ENCODE assay signal across 9 cellular contexts in the genomic region with DNA sequence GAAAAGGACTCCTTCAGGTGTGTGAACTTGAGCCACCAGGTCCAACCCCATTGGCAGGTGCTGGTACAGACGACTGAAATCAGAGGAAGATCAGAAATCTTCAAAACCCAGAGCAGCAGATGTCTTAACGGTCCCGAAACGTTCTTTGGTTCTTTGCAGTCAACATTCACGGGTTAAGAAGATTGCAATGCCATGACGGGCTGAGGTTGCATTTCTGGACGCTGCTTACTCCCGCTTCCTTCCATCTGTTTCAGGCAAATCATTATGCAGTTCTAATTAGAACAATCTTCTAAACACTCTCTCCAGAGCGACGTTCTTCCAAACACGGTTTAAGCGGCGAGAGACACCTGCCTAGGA. TPM values are rescaled to one million over a fixed set of nuclear protein-coding genes. Genes with fewer than 3 reads are reported as not detected.
DNase-seq lines count a peak whose midpoint lies in the region; FAIRE-seq and TF ChIP-seq lines count a peak whose summit lies in the region.
"Had no signal": no experiment of that assay in that cellular context is flagged by ENCODE, and none has a peak within 500 bp of the region (broad histone marks: within the 10 kb centered on the region; RNA-seq: fewer than 3 reads in every experiment).

No MANE protein-coding gene starts in this region.

- H3T11ph ChIP-seq in H9 (ENCODE audit: low read length): no peak overlapping the region

- H3K4ac ChIP-seq in H9 (ENCODE audit: low read depth, low read length): no peak overlapping the region

- H3K14ac ChIP-seq in H9 (ENCODE audit: insufficient read depth, low read length): no peak overlapping the region; the same call in 1 of the 2 replicates

- H3K56ac ChIP-seq in H9 (ENCODE audit: insufficient read length, low read depth, low read length): no peak overlapping the region

- no peaks in the 10 kb centered on the region for H3K79me1 ChIP-seq in H9 (ENCODE audit: insufficient read depth, low read depth, low read length, poor library complexity, severe bottlenecking)

- H3K27me3 Mint-ChIP-seq in H9 (ENCODE audit: low read depth) (peaks cover 41% of the 10 kb centered on the region), astrocyte (ENCODE audit: low read depth, unreplicated experiment) (peaks cover 4% of the 10 kb centered on the region)
- peaks cover 17% of the 10 kb centered on the region for H3K27me3 Mint-ChIP-seq in activated CD4-positive, alpha-beta T cell treated with anti-CD3 and anti-CD28 coated beads, Interleukin-2, amount 10 ng/mL, durations not matched to agents 24 days and 14 days

- H3K4me3 ChIP-seq in astrocyte (ENCODE audit: insufficient read depth, low read depth, low read length): peak overlapping the region; percentile 74
- peak overlapping the region; percentile 78 for H3K4me3 ChIP-seq in iPS-11a (ENCODE audit: low read depth, low read length)
- no peak overlapping the region for H3K4me3 ChIP-seq in skeletal muscle satellite cell (ENCODE audit: low read length)

- no CpG with 5 or more reads among the region's 13 CpGs for WGBS in H9 (ENCODE audit: extremely low coverage, insufficient read length, low lambda C conversion rate)

- H2BK20ac ChIP-seq in H9 (ENCODE audit: low read depth, low read length, poor library complexity, severe bottlenecking): no peak overlapping the region

- H3K9ac ChIP-seq in H9 (ENCODE audit: extremely low read depth, insufficient read length, low read length): peak overlapping the region; percentile 20
- peak overlapping the region; percentile 62 for H3K9ac ChIP-seq in astrocyte (ENCODE audit: low read length)
- no peak overlapping the region for H3K9ac ChIP-seq in skeletal muscle satellite cell (ENCODE audit: low read depth, low read length)

- H3K27ac ChIP-seq in H9 (ENCODE audit: insufficient read length, low read depth, low read length) (no peak overlapping the region), astrocyte (ENCODE audit: low read depth, low read length) (no peak overlapping the region)

- H3K36me3 Mint-ChIP-seq in H9 (ENCODE audit: insufficient read depth in 1 of 3, low read depth in 3 of 3) (peaks cover 0 to 1% (median 0%) of the 10 kb centered on the region in 3 experiments; a peak in 1 of 7 replicates), astrocyte (ENCODE audit: low read depth, unreplicated experiment) (no peaks in the 10 kb centered on the region)
- no peaks in the 10 kb centered on the region for H3K36me3 Mint-ChIP-seq in activated CD4-positive, alpha-beta T cell treated with anti-CD3 and anti-CD28 coated beads, Interleukin-2, amount 10 ng/mL, durations not matched to agents 24 days and 14 days (ENCODE audit: low read depth)

- peaks cover 14% of the 10 kb centered on the region for H3K23me2 ChIP-seq in H9 (ENCODE audit: insufficient read length, low read depth, low read length, poor library complexity, severe bottlenecking)

- H3K27me3 ChIP-seq in H9 (ENCODE audit: insufficient read depth, low read length): peaks cover 5% of the 10 kb centered on the region; the same call in 1 of the 2 replicates
- peaks cover 3% of the 10 kb centered on the region for H3K27me3 ChIP-seq in astrocyte (ENCODE audit: insufficient read depth, low read length)
- H3K27me3 ChIP-seq in skeletal muscle satellite cell (ENCODE audit: control insufficient read depth, insufficient read depth, low read length): peaks cover 4% of the 10 kb centered on the region

- peak overlapping the region; percentile 99 for H3K4me2 ChIP-seq in H9 (ENCODE audit: insufficient read depth, insufficient read length, low read length)
- peak overlapping the region; percentile 91 for H3K4me2 ChIP-seq in astrocyte (ENCODE audit: low read length)
- peak overlapping the region; percentile 61 for H3K4me2 ChIP-seq in skeletal muscle satellite cell (ENCODE audit: low read length)

- peak overlapping the region in 1 of 3 experiments; percentile 49; a peak in 3 of 7 replicates for H3K27ac Mint-ChIP-seq in H9
- peak overlapping the region; percentile 8 for H3K27ac Mint-ChIP-seq in astrocyte (ENCODE audit: unreplicated experiment)
- H3K27ac Mint-ChIP-seq in activated CD4-positive, alpha-beta T cell treated with anti-CD3 and anti-CD28 coated beads, Interleukin-2, amount 10 ng/mL, durations not matched to agents 24 days and 14 days: no peak overlapping the region
- H3K27ac Mint-ChIP-seq: activated naive CD8-positive, alpha-beta T cell treated with anti-CD3 and anti-CD28 coated beads, Interleukin-2, amount 50 U/mL, for 24 hours had no signal

- H3K4me3 Mint-ChIP-seq in H9: peak overlapping the region; percentile 87 to 93
- peak overlapping the region; percentile 84 for H3K4me3 Mint-ChIP-seq in astrocyte (ENCODE audit: unreplicated experiment)
- H3K4me3 Mint-ChIP-seq in activated CD4-positive, alpha-beta T cell treated with anti-CD3 and anti-CD28 coated beads, Interleukin-2, amount 10 ng/mL, durations not matched to agents 24 days and 14 days: no peak overlapping the region
- H3K4me3 Mint-ChIP-seq: activated naive CD8-positive, alpha-beta T cell treated with anti-CD3 and anti-CD28 coated beads, Interleukin-2, amount 50 U/mL, for 24 hours had no signal

- no peaks in the 10 kb centered on the region for H3K79me2 ChIP-seq in H9 (ENCODE audit: insufficient read depth, low read length)
- no peaks in the 10 kb centered on the region for H3K79me2 ChIP-seq in astrocyte (ENCODE audit: insufficient read depth, low read length)

- no peak overlapping the region for H2BK12ac ChIP-seq in H9 (ENCODE audit: insufficient read length, low read depth, low read length)

- TF ChIP-seq CTCF in H9 (conservative IDR thresholded peaks at IDR 0.05): no peak
- TF ChIP-seq CTCF in astrocyte (IDR thresholded peaks at IDR 0.05; ENCODE audit: insufficient read depth, low read depth, low read length): no peak

- no peak overlapping the region for H4K91ac ChIP-seq in H9 (ENCODE audit: insufficient read length, low read depth, low read length)

- H3K18ac ChIP-seq in H9 (ENCODE audit: insufficient read length, low read depth, low read length): no peak overlapping the region

- H2BK5ac ChIP-seq in H9 (ENCODE audit: insufficient read length, low read length): no peak overlapping the region

- H2BK120ac ChIP-seq in H9 (ENCODE audit: low read depth, low read length, poor library complexity, severe bottlenecking): no peak overlapping the region

- H3K9me3 Mint-ChIP-seq in H9 (no peaks in the 10 kb centered on the region), astrocyte (ENCODE audit: unreplicated experiment) (no peaks in the 10 kb centered on the region)
- H3K9me3 Mint-ChIP-seq in activated CD4-positive, alpha-beta T cell treated with anti-CD3 and anti-CD28 coated beads, Interleukin-2, amount 10 ng/mL, durations not matched to agents 24 days and 14 days: no peaks in the 10 kb centered on the region

- H4K8ac ChIP-seq in H9 (replicated peaks; ENCODE audit: insufficient read length, low read depth, low read length): no peak overlapping the region

- H3K36me3 ChIP-seq in astrocyte (ENCODE audit: insufficient read depth, low read length) (no peaks in the 10 kb centered on the region), skeletal muscle satellite cell (ENCODE audit: insufficient read depth, low read length) (no peaks in the 10 kb centered on the region)

- H3K4me1 ChIP-seq in H9 (ENCODE audit: insufficient read depth, low read length): no peaks in the 10 kb centered on the region
- no peaks in the 10 kb centered on the region for H3K4me1 ChIP-seq in astrocyte (ENCODE audit: insufficient read depth, low read length)
- no peaks in the 10 kb centered on the region for H3K4me1 ChIP-seq in skeletal muscle satellite cell (ENCODE audit: control insufficient read depth, insufficient read depth, low read length)

- no peak overlapping the region for H2BK15ac ChIP-seq in H9 (ENCODE audit: low read depth, low read length)

- H3K9me3 ChIP-seq in H9 (ENCODE audit: control insufficient read depth, low read depth, low read length): no peaks in the 10 kb centered on the region
- H3K9me3 ChIP-seq in astrocyte (ENCODE audit: insufficient read depth, low read depth, low read length): no peaks in the 10 kb centered on the region
- no peaks in the 10 kb centered on the region for H3K9me3 ChIP-seq in skeletal muscle satellite cell (replicated peaks; ENCODE audit: low read length)

- no peak overlapping the region for H2AK5ac ChIP-seq in H9 (ENCODE audit: insufficient read length, low read length)

- DNase-seq in H9: no peak
- DNase-seq in astrocyte (ENCODE audit: low read depth): peak; percentile 13
- DNase-seq in NCI-H82 (lab: John Stamatoyannopoulos, UW): no peak
- DNase-seq in NCI-H1436 (lab: John Stamatoyannopoulos, UW): no peak
- no peak for DNase-seq in EL
- DNase-seq in activated CD4-positive, alpha-beta T cell treated with anti-CD3 and anti-CD28 coated beads, Interleukin-2, amount 10 ng/mL, durations not matched to agents 24 days and 14 days: no peak
- DNase-seq: activated naive CD8-positive, alpha-beta T cell treated with anti-CD3 and anti-CD28 coated beads, Interleukin-2, amount 50 U/mL, for 24 hours had no signal

- H2AFZ ChIP-seq in H9 (ENCODE audit: low read length): peak overlapping the region; percentile 43
- H2AFZ ChIP-seq in astrocyte (ENCODE audit: low read depth, low read length): peak overlapping the region; percentile 84

- H3K4me1 Mint-ChIP-seq in H9 (peaks cover 21 to 36% of the 10 kb centered on the region in 2 experiments), astrocyte (ENCODE audit: low read depth, unreplicated experiment) (no peaks in the 10 kb centered on the region)
- no peaks in the 10 kb centered on the region for H3K4me1 Mint-ChIP-seq in activated CD4-positive, alpha-beta T cell treated with anti-CD3 and anti-CD28 coated beads, Interleukin-2, amount 10 ng/mL, durations not matched to agents 24 days and 14 days
- H3K4me1 Mint-ChIP-seq: activated naive CD8-positive, alpha-beta T cell treated with anti-CD3 and anti-CD28 coated beads, Interleukin-2, amount 50 U/mL, for 24 hours had no signal

- H4K20me1 ChIP-seq in H9 (ENCODE audit: control insufficient read depth, insufficient read depth, insufficient read length) (no peaks in the 10 kb centered on the region), astrocyte (ENCODE audit: insufficient read depth, low read length) (no peaks in the 10 kb centered on the region)

- no peak overlapping the region for H3K23ac ChIP-seq in H9 (ENCODE audit: insufficient read length, low read depth, low read length)

- no peak overlapping the region for H4K5ac ChIP-seq in H9 (ENCODE audit: insufficient read length, low read depth, low read length)

- no peak for FAIRE-seq in astrocyte (lab: Jason Lieb, UNC)

- intact Hi-C loops in activated CD4-positive, alpha-beta T cell treated with anti-CD3 and anti-CD28 coated beads, Interleukin-2, amount 10 ng/mL, durations not matched to agents 24 days and 14 days (cut with micrococcal nuclease): no loop called here

RNA-seq across cellular contexts. Expression of gene LUZP2, which starts 0.5 kb away (rescaled TPM):
- total RNA-seq in H9 (2021): 25.4 and 25.7 TPM in 2 replicates
- 1.8 and 2.3 TPM in 2 replicates for total RNA-seq in astrocyte
- not detected in 2 replicates for total RNA-seq in skeletal muscle satellite cell (2012; rRNA removed)
- total RNA-seq in activated CD4-positive, alpha-beta T cell treated with anti-CD3 and anti-CD28 coated beads, Interleukin-2, amount 10 ng/mL, durations not matched to agents 24 days and 14 days: not detected in 2 replicates
